ENCODE assay signal across 2 cellular contexts in the genomic region with DNA sequence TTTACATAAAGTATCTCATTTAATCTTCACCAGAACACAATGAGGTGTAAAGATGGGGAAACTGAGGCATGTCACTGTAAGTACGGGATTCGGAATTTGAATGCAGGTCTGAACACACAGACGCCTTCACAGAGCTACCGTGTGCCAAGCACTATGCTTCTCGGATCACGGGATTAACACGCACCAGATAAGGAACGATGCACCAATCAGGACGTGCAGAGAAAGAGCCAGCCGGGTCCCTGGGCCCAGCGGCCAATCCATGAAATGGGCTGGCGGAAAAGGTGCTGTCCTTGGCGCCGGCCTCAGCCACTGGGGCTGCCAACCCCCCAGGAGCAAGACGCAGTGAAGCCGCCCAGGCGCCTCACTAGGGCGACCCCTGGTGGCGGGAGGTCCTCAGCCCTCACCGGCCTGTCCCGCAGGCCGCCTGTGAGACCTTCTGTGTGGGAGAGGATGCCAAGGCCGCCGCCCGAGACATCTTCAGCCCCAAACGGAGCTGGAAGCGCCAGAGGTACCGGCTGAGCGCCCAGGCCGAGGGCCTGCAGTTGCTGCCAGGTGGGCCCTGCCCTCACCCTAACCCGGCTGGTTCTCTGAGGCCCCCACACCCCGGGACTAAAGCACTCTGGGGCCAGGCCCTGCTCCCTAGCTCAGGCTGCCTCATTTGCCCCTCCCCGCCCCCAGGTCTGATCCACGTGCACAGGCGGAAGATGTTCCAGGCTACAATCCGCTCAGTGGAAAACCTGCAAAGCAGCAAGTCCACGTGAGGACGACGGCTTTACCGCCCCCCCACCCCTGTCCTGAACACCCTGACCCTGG.
TF ChIP-seq lines count a peak whose summit lies in the region.

No MANE protein-coding gene starts in this region.

TF ChIP-seq in K562, 482 proteins besides CTCF, POLR2A, EP300 and RAD21 (continues in another document):
- TF ChIP-seq PTTG1 (tag; IDR thresholded peaks at IDR 0.05; ENCODE audit: low read depth) = peak; percentile 44; the same call in 1 of the 2 replicates
- TF ChIP-seq XRCC5 (IDR thresholded peaks at IDR 0.05; ENCODE audit: low read depth, low read length) = peak; percentile 99
- TF ChIP-seq PHB (CRISPR knock-in tag; IDR thresholded peaks at IDR 0.05) = no peak
- peak; percentile 34 for TF ChIP-seq TAF7 (tag; IDR thresholded peaks at IDR 0.05)
- TF ChIP-seq ZNF174 (CRISPR knock-in tag; IDR thresholded peaks at IDR 0.05) = no peak
- TF ChIP-seq, protein P1, sequence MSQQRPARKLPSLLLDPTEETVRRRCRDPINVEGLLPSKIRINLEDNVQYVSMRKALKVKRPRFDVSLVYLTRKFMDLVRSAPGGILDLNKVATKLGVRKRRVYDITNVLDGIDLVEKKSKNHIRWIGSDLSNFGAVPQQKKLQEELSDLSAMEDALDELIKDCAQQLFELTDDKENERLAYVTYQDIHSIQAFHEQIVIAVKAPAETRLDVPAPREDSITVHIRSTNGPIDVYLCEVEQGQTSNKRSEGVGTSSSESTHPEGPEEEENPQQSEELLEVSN (IDR thresholded peaks at IDR 0.05; ENCODE audit: borderline replicate concordance in 1 of 2, extremely low read depth in 1 of 2, insufficient read depth in 1 of 2, insufficient read length in 1 of 2, low read depth in 1 of 2, low read length in 1 of 2, poor library complexity in 1 of 2, severe bottlenecking in 1 of 2) = peak; percentile 25 to 80
- peak; percentile 95; the same call in 1 of the 2 replicates for TF ChIP-seq PTBP1 (IDR thresholded peaks at IDR 0.05; ENCODE audit: low read depth, low read length)
- TF ChIP-seq RBM22 (IDR thresholded peaks at IDR 0.05; ENCODE audit: low read depth, low read length, poor library complexity, severe bottlenecking) = peak; percentile 88
- TF ChIP-seq HEY1 (CRISPR knock-in tag; IDR thresholded peaks at IDR 0.05; ENCODE audit: borderline replicate concordance) = peak; percentile 27; the same call in 1 of the 2 replicates
- no peak for TF ChIP-seq CEBPG (CRISPR knock-in tag; IDR thresholded peaks at IDR 0.05)
- TF ChIP-seq CEBPG (tag; conservative IDR thresholded peaks at IDR 0.05 in 1 of 2, IDR thresholded peaks at IDR 0.05 in 1 of 2) = no peak
- TF ChIP-seq MTA1 (IDR thresholded peaks at IDR 0.05; ENCODE audit: borderline replicate concordance) = peak; percentile 87
- TF ChIP-seq ARNT (IDR thresholded peaks at IDR 0.05) = peak; percentile 69 to 89; a peak in 2 of 4 replicates
- TF ChIP-seq LCOR (CRISPR knock-in tag; IDR thresholded peaks at IDR 0.05) = peak; percentile 95
- TF ChIP-seq, protein P2, sequence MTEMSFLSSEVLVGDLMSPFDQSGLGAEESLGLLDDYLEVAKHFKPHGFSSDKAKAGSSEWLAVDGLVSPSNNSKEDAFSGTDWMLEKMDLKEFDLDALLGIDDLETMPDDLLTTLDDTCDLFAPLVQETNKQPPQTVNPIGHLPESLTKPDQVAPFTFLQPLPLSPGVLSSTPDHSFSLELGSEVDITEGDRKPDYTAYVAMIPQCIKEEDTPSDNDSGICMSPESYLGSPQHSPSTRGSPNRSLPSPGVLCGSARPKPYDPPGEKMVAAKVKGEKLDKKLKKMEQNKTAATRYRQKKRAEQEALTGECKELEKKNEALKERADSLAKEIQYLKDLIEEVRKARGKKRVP (CRISPR knock-in tag; IDR thresholded peaks at IDR 0.05) = no peak
- peak; percentile 90 for TF ChIP-seq SP1 (CRISPR knock-in tag; IDR thresholded peaks at IDR 0.05)
- TF ChIP-seq, protein P3, sequence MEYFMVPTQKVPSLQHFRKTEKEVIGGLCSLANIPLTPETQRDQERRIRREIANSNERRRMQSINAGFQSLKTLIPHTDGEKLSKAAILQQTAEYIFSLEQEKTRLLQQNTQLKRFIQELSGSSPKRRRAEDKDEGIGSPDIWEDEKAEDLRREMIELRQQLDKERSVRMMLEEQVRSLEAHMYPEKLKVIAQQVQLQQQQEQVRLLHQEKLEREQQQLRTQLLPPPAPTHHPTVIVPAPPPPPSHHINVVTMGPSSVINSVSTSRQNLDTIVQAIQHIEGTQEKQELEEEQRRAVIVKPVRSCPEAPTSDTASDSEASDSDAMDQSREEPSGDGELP (CRISPR knock-in tag; IDR thresholded peaks at IDR 0.05; ENCODE audit: borderline replicate concordance) = peak; percentile 93
- TF ChIP-seq SRSF9 (IDR thresholded peaks at IDR 0.05; ENCODE audit: borderline replicate concordance, low read depth, low read length) = no peak
- 0 out of 2 replicates have a peak, but pooled peaks have one; percentile 30 for TF ChIP-seq ERF (CRISPR knock-in tag; IDR thresholded peaks at IDR 0.05)
- TF ChIP-seq, protein P4, sequence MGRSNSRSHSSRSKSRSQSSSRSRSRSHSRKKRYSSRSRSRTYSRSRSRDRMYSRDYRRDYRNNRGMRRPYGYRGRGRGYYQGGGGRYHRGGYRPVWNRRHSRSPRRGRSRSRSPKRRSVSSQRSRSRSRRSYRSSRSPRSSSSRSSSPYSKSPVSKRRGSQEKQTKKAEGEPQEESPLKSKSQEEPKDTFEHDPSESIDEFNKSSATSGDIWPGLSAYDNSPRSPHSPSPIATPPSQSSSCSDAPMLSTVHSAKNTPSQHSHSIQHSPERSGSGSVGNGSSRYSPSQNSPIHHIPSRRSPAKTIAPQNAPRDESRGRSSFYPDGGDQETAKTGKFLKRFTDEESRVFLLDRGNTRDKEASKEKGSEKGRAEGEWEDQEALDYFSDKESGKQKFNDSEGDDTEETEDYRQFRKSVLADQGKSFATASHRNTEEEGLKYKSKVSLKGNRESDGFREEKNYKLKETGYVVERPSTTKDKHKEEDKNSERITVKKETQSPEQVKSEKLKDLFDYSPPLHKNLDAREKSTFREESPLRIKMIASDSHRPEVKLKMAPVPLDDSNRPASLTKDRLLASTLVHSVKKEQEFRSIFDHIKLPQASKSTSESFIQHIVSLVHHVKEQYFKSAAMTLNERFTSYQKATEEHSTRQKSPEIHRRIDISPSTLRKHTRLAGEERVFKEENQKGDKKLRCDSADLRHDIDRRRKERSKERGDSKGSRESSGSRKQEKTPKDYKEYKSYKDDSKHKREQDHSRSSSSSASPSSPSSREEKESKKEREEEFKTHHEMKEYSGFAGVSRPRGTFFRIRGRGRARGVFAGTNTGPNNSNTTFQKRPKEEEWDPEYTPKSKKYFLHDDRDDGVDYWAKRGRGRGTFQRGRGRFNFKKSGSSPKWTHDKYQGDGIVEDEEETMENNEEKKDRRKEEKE (IDR thresholded peaks at IDR 0.05; ENCODE audit: borderline replicate concordance in 1 of 2, control insufficient read depth in 1 of 2, low read depth in 2 of 2, low read length in 1 of 2) = peak in 1 of 2 experiments; percentile 95; a peak in 2 of 4 replicates
- TF ChIP-seq FOS (IDR thresholded peaks at IDR 0.05; ENCODE audit: extremely low read depth, insufficient read length) = peak; percentile 53
- no peak; the same call in none of the 2 replicates for TF ChIP-seq GATAD2B (IDR thresholded peaks at IDR 0.05; ENCODE audit: borderline replicate concordance)
- TF ChIP-seq SAFB (IDR thresholded peaks at IDR 0.05; ENCODE audit: borderline replicate concordance, low read depth, low read length) = peak; percentile 56; the same call in 1 of the 2 replicates
- TF ChIP-seq ZNF133 (CRISPR knock-in tag; IDR thresholded peaks at IDR 0.05) = no peak
- peak; percentile 96 for TF ChIP-seq NBN (IDR thresholded peaks at IDR 0.05; ENCODE audit: low read depth)
- TF ChIP-seq BACH1 (tag; IDR thresholded peaks at IDR 0.05) = no peak
- no peak for TF ChIP-seq SAFB2 (IDR thresholded peaks at IDR 0.05; ENCODE audit: borderline replicate concordance, low read depth, low read length, severe bottlenecking)
- TF ChIP-seq RAD51 (IDR thresholded peaks at IDR 0.05; ENCODE audit: borderline replicate concordance, low read depth) = peak; percentile 64; the same call in 1 of the 2 replicates
- peak; percentile 87 for TF ChIP-seq MYC (IDR thresholded peaks at IDR 0.05; ENCODE audit: low read depth, low read length)
- peak; percentile 90 for TF ChIP-seq MYC (CRISPR knock-in tag; IDR thresholded peaks at IDR 0.05; ENCODE audit: borderline replicate concordance, low read depth)

TF ChIP-seq in neural cell, 6 proteins besides CTCF, POLR2A, EP300 and RAD21:
- no peak for TF ChIP-seq MXI1 (conservative IDR thresholded peaks at IDR 0.05; ENCODE audit: poor library complexity, severe bottlenecking)
- no peak for TF ChIP-seq EZH2 (IDR thresholded peaks at IDR 0.05; ENCODE audit: borderline replicate concordance, insufficient read depth, low read length, poor library complexity, severe bottlenecking)
- TF ChIP-seq TAF1 (IDR thresholded peaks at IDR 0.05; ENCODE audit: low read depth) = no peak
- no peak for TF ChIP-seq SMC3 (conservative IDR thresholded peaks at IDR 0.05; ENCODE audit: poor library complexity)
- TF ChIP-seq POLR2AphosphoS5 (IDR thresholded peaks at IDR 0.05) = no peak
- TF ChIP-seq, protein P5, sequence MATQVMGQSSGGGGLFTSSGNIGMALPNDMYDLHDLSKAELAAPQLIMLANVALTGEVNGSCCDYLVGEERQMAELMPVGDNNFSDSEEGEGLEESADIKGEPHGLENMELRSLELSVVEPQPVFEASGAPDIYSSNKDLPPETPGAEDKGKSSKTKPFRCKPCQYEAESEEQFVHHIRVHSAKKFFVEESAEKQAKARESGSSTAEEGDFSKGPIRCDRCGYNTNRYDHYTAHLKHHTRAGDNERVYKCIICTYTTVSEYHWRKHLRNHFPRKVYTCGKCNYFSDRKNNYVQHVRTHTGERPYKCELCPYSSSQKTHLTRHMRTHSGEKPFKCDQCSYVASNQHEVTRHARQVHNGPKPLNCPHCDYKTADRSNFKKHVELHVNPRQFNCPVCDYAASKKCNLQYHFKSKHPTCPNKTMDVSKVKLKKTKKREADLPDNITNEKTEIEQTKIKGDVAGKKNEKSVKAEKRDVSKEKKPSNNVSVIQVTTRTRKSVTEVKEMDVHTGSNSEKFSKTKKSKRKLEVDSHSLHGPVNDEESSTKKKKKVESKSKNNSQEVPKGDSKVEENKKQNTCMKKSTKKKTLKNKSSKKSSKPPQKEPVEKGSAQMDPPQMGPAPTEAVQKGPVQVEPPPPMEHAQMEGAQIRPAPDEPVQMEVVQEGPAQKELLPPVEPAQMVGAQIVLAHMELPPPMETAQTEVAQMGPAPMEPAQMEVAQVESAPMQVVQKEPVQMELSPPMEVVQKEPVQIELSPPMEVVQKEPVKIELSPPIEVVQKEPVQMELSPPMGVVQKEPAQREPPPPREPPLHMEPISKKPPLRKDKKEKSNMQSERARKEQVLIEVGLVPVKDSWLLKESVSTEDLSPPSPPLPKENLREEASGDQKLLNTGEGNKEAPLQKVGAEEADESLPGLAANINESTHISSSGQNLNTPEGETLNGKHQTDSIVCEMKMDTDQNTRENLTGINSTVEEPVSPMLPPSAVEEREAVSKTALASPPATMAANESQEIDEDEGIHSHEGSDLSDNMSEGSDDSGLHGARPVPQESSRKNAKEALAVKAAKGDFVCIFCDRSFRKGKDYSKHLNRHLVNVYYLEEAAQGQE (IDR thresholded peaks at IDR 0.05; ENCODE audit: borderline replicate concordance) = no peak
TF ChIP-seq in neural cell: peak in this region for 0.
